In genomic region chr18:64142904-64143303, GRCh38 we compare ENCODE assay signal across 1 cellular context.
TF ChIP-seq lines count a peak whose summit lies in the region.

No MANE protein-coding gene starts in this region.

TF ChIP-seq in HepG2, 621 proteins besides CTCF, POLR2A, EP300 and RAD21 (continued from another document):
- 0 out of 4 replicates have a peak, but pooled peaks of 1 of the 2 experiments have one; percentile 6 for TF ChIP-seq MAFK (conservative IDR thresholded peaks at IDR 0.05 in 1 of 2, IDR thresholded peaks at IDR 0.05 in 1 of 2; ENCODE audit: low read length in 2 of 2)
